Comparison of ENCODE assay signal across 16 cellular contexts in genomic region chr12:13133886-13134285, GRCh38. TPM values are rescaled to one million over a fixed set of nuclear protein-coding genes. Genes with fewer than 3 reads are reported as not detected.
A peak's percentile ranks its signal among the peaks of the same experiment; 100 is the strongest.
DNase-seq lines count a peak whose midpoint lies in the region; ATAC-seq and TF ChIP-seq lines count a peak whose summit lies in the region.
"Had no signal": no experiment of that assay in that cellular context is flagged by ENCODE, and none has a peak within 500 bp of the region (broad histone marks: within the 10 kb centered on the region; RNA-seq: fewer than 3 reads in every experiment).

No MANE protein-coding gene starts in this region.

- H3K27ac ChIP-seq in esophagus (ENCODE audit: low read depth in 2 of 2, low read length in 1 of 2): peak overlapping the region; percentile 35 to 39
- H3K27ac ChIP-seq: BLaER1 treated with 17β-estradiol and CSF1 and Interleukin-3, amounts not matched to agents 10 nM and 100 nM had no signal

- H3K36me3 ChIP-seq in esophagus (ENCODE audit: control insufficient read depth in 2 of 2, insufficient read depth in 2 of 2, low read length in 1 of 2): no peaks in the 10 kb centered on the region
- H3K36me3 ChIP-seq: BLaER1 treated with 17β-estradiol and CSF1 and Interleukin-3, amounts not matched to agents 10 nM and 100 nM had no signal

- in situ Hi-C loops in G401 (cut with HindIII; ENCODE audit: low sequenced_read_pairs): no loop called here

- H3K9me3 Mint-ChIP-seq in nephron (no peaks in the 10 kb centered on the region), type B pancreatic cell (peaks cover 10% of the 10 kb centered on the region)
- no peaks in the 10 kb centered on the region for H3K9me3 Mint-ChIP-seq in activated T-helper 17 cell treated with anti-CD3 and anti-CD28 coated beads, Interleukin-2, amount 50 U/mL, for 72 hours

- peak overlapping the region in 2 of 3 experiments; percentile 18 to 99 for H3K27ac Mint-ChIP-seq in nephron
- H3K27ac Mint-ChIP-seq in type B pancreatic cell: peak overlapping the region; percentile 50
- H3K27ac Mint-ChIP-seq in activated T-helper 17 cell treated with anti-CD3 and anti-CD28 coated beads, Interleukin-2, amount 50 U/mL, for 72 hours: no peak overlapping the region
- H3K27ac Mint-ChIP-seq: CD4-positive, CD25-positive, alpha-beta regulatory T cell had no signal

- no peak for ATAC-seq in activated T-helper 17 cell treated with anti-CD3 and anti-CD28 coated beads, Interleukin-2, amount 50 U/mL, for 72 hours (replicated peaks)
- ATAC-seq: GM12878, HCT116 had no signal

- no peak overlapping the region for H3K4me3 ChIP-seq in esophagus (ENCODE audit: low read depth in 1 of 2, low read length in 2 of 2)
- H3K4me3 ChIP-seq: BLaER1 treated with 17β-estradiol and CSF1 and Interleukin-3, amounts not matched to agents 10 nM and 100 nM; GM12878; GM23248 had no signal

- WGBS in esophagus, 2 donors: 72 to 73% methylated on average over 4 of the region's 4 CpGs

- H3K27me3 ChIP-seq in esophagus (ENCODE audit: control insufficient read depth in 1 of 2, insufficient read depth in 2 of 2, low read length in 2 of 2): no peaks in the 10 kb centered on the region
- H3K27me3 ChIP-seq: BLaER1 treated with 17β-estradiol and CSF1 and Interleukin-3, amounts not matched to agents 10 nM and 100 nM had no signal

- peaks cover 0 to 3% of the 10 kb centered on the region in 2 donors for H3K4me1 ChIP-seq in esophagus (ENCODE audit: control insufficient read depth in 2 of 2, insufficient read depth in 2 of 2, low read length in 1 of 2)

- H3K4me3 Mint-ChIP-seq in nephron (no peak overlapping the region), type B pancreatic cell (no peak overlapping the region)
- H3K4me3 Mint-ChIP-seq in activated T-helper 17 cell treated with anti-CD3 and anti-CD28 coated beads, Interleukin-2, amount 50 U/mL, for 72 hours: no peak overlapping the region
- H3K4me3 Mint-ChIP-seq: CD4-positive, CD25-positive, alpha-beta regulatory T cell had no signal

- no peaks in the 10 kb centered on the region for H3K9me3 ChIP-seq in esophagus (ENCODE audit: control insufficient read depth in 2 of 2, insufficient read depth in 1 of 2, low read depth in 1 of 2, low read length in 1 of 2)

- H3K36me3 Mint-ChIP-seq in nephron (ENCODE audit: low read depth): no peaks in the 10 kb centered on the region
- H3K36me3 Mint-ChIP-seq in type B pancreatic cell: peaks cover 15% of the 10 kb centered on the region
- no peaks in the 10 kb centered on the region for H3K36me3 Mint-ChIP-seq in activated T-helper 17 cell treated with anti-CD3 and anti-CD28 coated beads, Interleukin-2, amount 50 U/mL, for 72 hours (ENCODE audit: low read depth)
- H3K36me3 Mint-ChIP-seq: CD4-positive, CD25-positive, alpha-beta regulatory T cell had no signal

- DNase-seq in G401 (ENCODE audit: low spot score): peak; percentile 65
- DNase-seq in type B pancreatic cell (ENCODE audit: extremely low spot score, unreplicated experiment): no peak
- no peak for DNase-seq in UCSD-AML1 (lab: John Stamatoyannopoulos, UW; ENCODE audit: unreplicated experiment)
- DNase-seq in superior temporal gyrus (ENCODE audit: extremely low spot score): no peak
- DNase-seq: ACHN; CD4-positive, CD25-positive, alpha-beta regulatory T cell; DMS 273 treated with DMSO at 0.1 percent for 48 hours; GM23248; IMR-90 had no signal

- no peak for TF ChIP-seq CTCF in nephron (IDR thresholded peaks at IDR 0.05; ENCODE audit: unreplicated experiment in 3 of 3)
- no peak for TF ChIP-seq CTCF in type B pancreatic cell (conservative IDR thresholded peaks at IDR 0.05)

- H3K4me1 Mint-ChIP-seq in nephron (peaks cover 41% of the 10 kb centered on the region), type B pancreatic cell (ENCODE audit: unreplicated experiment) (peaks cover 28% of the 10 kb centered on the region)
- H3K4me1 Mint-ChIP-seq in activated T-helper 17 cell treated with anti-CD3 and anti-CD28 coated beads, Interleukin-2, amount 50 U/mL, for 72 hours: peaks cover 5% of the 10 kb centered on the region

- H3K27me3 Mint-ChIP-seq in nephron (ENCODE audit: low read depth) (peaks cover 4% of the 10 kb centered on the region), type B pancreatic cell (peaks cover 4% of the 10 kb centered on the region)
- peaks cover 9% of the 10 kb centered on the region for H3K27me3 Mint-ChIP-seq in activated T-helper 17 cell treated with anti-CD3 and anti-CD28 coated beads, Interleukin-2, amount 50 U/mL, for 72 hours

RNA-seq across cellular contexts. Expression of gene GSG1, which starts 30.4 kb away (rescaled TPM):
- 197 and 253 TPM in 2 replicates for total RNA-seq in G401 (2014; rRNA removed; shearing (Covaris generic))
- polyA plus RNA-seq in esophagus: under 1 TPM in 1 of 2 donors, not detected in 1; 0.04 TPM
- total RNA-seq in type B pancreatic cell (ENCODE audit: low replicate concordance): 0.36 and 2.0 TPM in 2 replicates
- total RNA-seq in activated T-helper 17 cell treated with anti-CD3 and anti-CD28 coated beads, Interleukin-2, amount 50 U/mL, for 72 hours: not detected
- total RNA-seq: CD4-positive, CD25-positive, alpha-beta regulatory T cell; Daoy; GM12878 had no signal
- polyA plus RNA-seq: GM12878 had no signal

Comparison
In these comparisons a context has a peak if more than half of its experiments do, and no peak if none do; other contexts are left out.
1. RNA of gene GSG1, which starts 30.4 kb away (total RNA-seq): 197 to 253 TPM in G401; 0.36 to 2.0 TPM in type B pancreatic cell and not detected in activated T-helper 17 cell treated with anti-CD3 and anti-CD28 coated beads, Interleukin-2, amount 50 U/mL, for 72 hours; every median in the first group is over 10 times any median in the second.